Comparison of ENCODE assay signal across 19 cellular contexts in genomic region chr13:86741762-86742285, GRCh38.
DNase-seq lines count a peak whose midpoint lies in the region; ATAC-seq and TF ChIP-seq lines count a peak whose summit lies in the region.
"Had no signal": no experiment of that assay in that cellular context is flagged by ENCODE, and none has a peak within 500 bp of the region (broad histone marks: within the 10 kb centered on the region; RNA-seq: fewer than 3 reads in every experiment).

No MANE protein-coding gene starts in this region.

- ATAC-seq in GM23338 (no peak), GM21526 (IDR thresholded peaks at IDR 0.05; ENCODE audit: low FRiP score, unreplicated experiment) (no peak), GM18519 (IDR thresholded peaks at IDR 0.05; ENCODE audit: low FRiP score, unreplicated experiment) (no peak)

- H3K4me3 Mint-ChIP-seq in GM23338 (no peak overlapping the region), endothelial cell (ENCODE audit: unreplicated experiment) (no peak overlapping the region), Caco-2 (ENCODE audit: unreplicated experiment) (no peak overlapping the region)
- H3K4me3 Mint-ChIP-seq: activated CD4-positive, alpha-beta memory T cell treated with anti-CD3 and anti-CD28 coated beads, Interleukin-2, amount 10 ng/mL, durations not matched to agents 7 days and 5 days; CD4-positive, alpha-beta memory T cell had no signal

- H3K9me3 Mint-ChIP-seq in GM23338 (peaks cover 11% of the 10 kb centered on the region; the same call in 2 of the 3 replicates), endothelial cell (ENCODE audit: unreplicated experiment) (no peaks in the 10 kb centered on the region), Caco-2 (ENCODE audit: unreplicated experiment) (peaks cover 14% of the 10 kb centered on the region)

- no TSS peak for BruUV-seq in Caco-2 (replicated peaks; lab: Mats Ljungman, UMichigan)

- H3K9me3 ChIP-seq in OCI-LY3 (ENCODE audit: insufficient read depth, low read length) (peaks cover 6% of the 10 kb centered on the region; the same call in 1 of the 2 replicates), Caco-2 (no peaks in the 10 kb centered on the region)
- H3K9me3 ChIP-seq: esophagus squamous epithelium, MG63, neutrophil had no signal

- H3K27ac ChIP-seq in 22Rv1, result no peak overlapping the region
- no peak overlapping the region for H3K27ac ChIP-seq in GM23338 (ENCODE audit: low read depth)
- no peak overlapping the region for H3K27ac ChIP-seq in OCI-LY3 (ENCODE audit: low read length)
- H3K27ac ChIP-seq: esophagus squamous epithelium, left ventricle myocardium inferior, neutrophil had no signal

- H3K36me3 Mint-ChIP-seq in GM23338 (ENCODE audit: low read depth), result peaks cover 3% of the 10 kb centered on the region; the same call in 1 of the 3 replicates
- H3K36me3 Mint-ChIP-seq in endothelial cell (ENCODE audit: low read depth, unreplicated experiment), result no peaks in the 10 kb centered on the region
- H3K36me3 Mint-ChIP-seq in Caco-2 (ENCODE audit: insufficient read depth, unreplicated experiment), result no peaks in the 10 kb centered on the region
- H3K36me3 Mint-ChIP-seq: CD4-positive, alpha-beta memory T cell had no signal

- H3K9me2 ChIP-seq in GM23338 (ENCODE audit: insufficient read depth), result no peaks in the 10 kb centered on the region

- H3F3A ChIP-seq in GM23338 (replicated peaks; ENCODE audit: low read depth), result no peaks in the 10 kb centered on the region

- CTCF ChIA-PET in Caco-2 (lab: Charles Lee), result no interaction called here

- no peaks in the 10 kb centered on the region for H3K4me1 Mint-ChIP-seq in GM23338
- no peaks in the 10 kb centered on the region for H3K4me1 Mint-ChIP-seq in endothelial cell (ENCODE audit: unreplicated experiment)
- no peaks in the 10 kb centered on the region for H3K4me1 Mint-ChIP-seq in Caco-2 (ENCODE audit: low read depth, unreplicated experiment)
- H3K4me1 Mint-ChIP-seq: activated CD4-positive, alpha-beta memory T cell treated with anti-CD3 and anti-CD28 coated beads, Interleukin-2, amount 10 ng/mL, durations not matched to agents 7 days and 5 days; CD4-positive, alpha-beta memory T cell had no signal

- H3K79me2 ChIP-seq in GM23338 (replicated peaks; ENCODE audit: insufficient read depth) (no peaks in the 10 kb centered on the region), OCI-LY3 (ENCODE audit: low read length) (no peaks in the 10 kb centered on the region)

- peak; percentile 58 for DNase-seq in GM23338 (ENCODE audit: low spot score)
- no peak for DNase-seq in endothelial cell (ENCODE audit: low spot score)
- DNase-seq in H4 (ENCODE audit: low spot score), result no peak
- DNase-seq in Caco-2, result no peak
- DNase-seq: activated CD4-positive, alpha-beta memory T cell treated with anti-CD3 and anti-CD28 coated beads, Interleukin-2, amount 10 ng/mL, durations not matched to agents 7 days and 5 days; activated CD4-positive, CD25-positive, alpha-beta regulatory T cell; CD4-positive, alpha-beta memory T cell; DND-41; esophagus squamous epithelium; left ventricle myocardium inferior; MG63; NCI-H187 treated with DMSO at 0.1 percent for 48 hours; NCI-H446 treated with DMSO at 0.1 percent for 48 hours; SHP77 treated with DMSO at 0.1 percent for 48 hours had no signal

- H3K4me1 ChIP-seq in GM23338 (ENCODE audit: insufficient read depth) (no peaks in the 10 kb centered on the region), OCI-LY3 (ENCODE audit: low read length) (no peaks in the 10 kb centered on the region), Caco-2 (no peaks in the 10 kb centered on the region)
- H3K4me1 ChIP-seq: esophagus squamous epithelium, left ventricle myocardium inferior had no signal

- intact Hi-C loops in Caco-2 (cut with micrococcal nuclease; ENCODE audit: unreplicated experiment), result loop anchor here (2.0 kb wide), 1 partner anchor 175 kb away; no protein-coding TSS in a partner anchor

- no peaks in the 10 kb centered on the region for H3K27me3 Mint-ChIP-seq in GM23338 (ENCODE audit: insufficient read depth, low read depth, poor library complexity)
- no peaks in the 10 kb centered on the region for H3K27me3 Mint-ChIP-seq in endothelial cell (ENCODE audit: unreplicated experiment)
- H3K27me3 Mint-ChIP-seq in Caco-2 (ENCODE audit: insufficient read depth, unreplicated experiment), result no peaks in the 10 kb centered on the region
- H3K27me3 Mint-ChIP-seq: activated CD4-positive, alpha-beta memory T cell treated with anti-CD3 and anti-CD28 coated beads, Interleukin-2, amount 10 ng/mL, durations not matched to agents 7 days and 5 days; CD4-positive, alpha-beta memory T cell had no signal

- no peak overlapping the region for H3K9ac ChIP-seq in OCI-LY3 (ENCODE audit: low read length)

- H3K36me3 ChIP-seq in GM23338 (ENCODE audit: insufficient read depth) (no peaks in the 10 kb centered on the region), OCI-LY3 (replicated peaks; ENCODE audit: low read depth, low read length) (no peaks in the 10 kb centered on the region), Caco-2 (ENCODE audit: control insufficient read depth, insufficient read depth, low read length) (no peaks in the 10 kb centered on the region)
- H3K36me3 ChIP-seq: esophagus squamous epithelium, left ventricle myocardium inferior, MG63, neutrophil had no signal

- no peak overlapping the region for H3K4me3 ChIP-seq in GM23338
- H3K4me3 ChIP-seq in OCI-LY3 (ENCODE audit: low read length), result no peak overlapping the region
- no peak overlapping the region for H3K4me3 ChIP-seq in Caco-2 (ENCODE audit: low read depth, low read length)
- H3K4me3 ChIP-seq: esophagus squamous epithelium, left ventricle myocardium inferior, MG63 had no signal

- H3K27ac Mint-ChIP-seq in GM23338 (no peak overlapping the region), endothelial cell (ENCODE audit: unreplicated experiment) (no peak overlapping the region), Caco-2 (ENCODE audit: unreplicated experiment) (no peak overlapping the region)
- H3K27ac Mint-ChIP-seq: activated CD4-positive, alpha-beta memory T cell treated with anti-CD3 and anti-CD28 coated beads, Interleukin-2, amount 10 ng/mL, durations not matched to agents 7 days and 5 days; CD4-positive, alpha-beta memory T cell had no signal

- H3K27me3 ChIP-seq in GM23338 (ENCODE audit: insufficient read depth) (no peaks in the 10 kb centered on the region), OCI-LY3 (ENCODE audit: low read depth, low read length) (no peaks in the 10 kb centered on the region), Caco-2 (replicated peaks; ENCODE audit: control insufficient read depth, insufficient read depth, low read length) (no peaks in the 10 kb centered on the region)
- H3K27me3 ChIP-seq: esophagus squamous epithelium, MG63, neutrophil had no signal

- H3K4me2 ChIP-seq in GM23338, result no peak overlapping the region
- H3K4me2 ChIP-seq in OCI-LY3 (ENCODE audit: low read length), result no peak overlapping the region

- H2AFZ ChIP-seq in GM23338, result no peak overlapping the region
- H2AFZ ChIP-seq in OCI-LY3 (ENCODE audit: low read depth, low read length), result no peak overlapping the region

- 0 out of 2 replicates have a peak, but pooled peaks have one; percentile 12 for TF ChIP-seq CTCF in 22Rv1 (IDR thresholded peaks at IDR 0.05)
- peak; percentile 39 to 56 for TF ChIP-seq CTCF in GM23338 (conservative IDR thresholded peaks at IDR 0.05; ENCODE audit: low read depth in 2 of 2)
- peak; percentile 47 for TF ChIP-seq CTCF in OCI-LY3 (IDR thresholded peaks at IDR 0.05; ENCODE audit: low read depth, low read length)
- TF ChIP-seq CTCF in endothelial cell (IDR thresholded peaks at IDR 0.05; ENCODE audit: unreplicated experiment), result peak; percentile 24
- TF ChIP-seq CTCF in Caco-2 (IDR thresholded peaks at IDR 0.05; ENCODE audit: insufficient read depth in 1 of 2, low read depth in 1 of 2, low read length in 1 of 2, severe bottlenecking in 1 of 2, unreplicated experiment in 1 of 2), result peak in 1 of 2 experiments; percentile 9

- POLR2A ChIA-PET in Caco-2 (lab: Charles Lee), result no interaction called here

- no peaks in the 10 kb centered on the region for H4K20me1 ChIP-seq in GM23338 (replicated peaks; ENCODE audit: insufficient read depth)
- no peaks in the 10 kb centered on the region for H4K20me1 ChIP-seq in OCI-LY3 (ENCODE audit: insufficient read depth, low read length)

TF ChIP-seq in GM23338, 12 proteins besides CTCF, POLR2A, EP300 and RAD21 (continues in another document):
- no peak for TF ChIP-seq REST (IDR thresholded peaks at IDR 0.05; ENCODE audit: unreplicated experiment)
- no peak for TF ChIP-seq NANOG (IDR thresholded peaks at IDR 0.05; ENCODE audit: borderline replicate concordance)
- no peak for TF ChIP-seq ZNF331 (CRISPR knock-in tag; IDR thresholded peaks at IDR 0.05; ENCODE audit: low read depth)
- TF ChIP-seq JUNB (IDR thresholded peaks at IDR 0.05; ENCODE audit: unreplicated experiment), result no peak
- no peak for TF ChIP-seq EZH2 (IDR thresholded peaks at IDR 0.05; ENCODE audit: low read depth, unreplicated experiment)
